8 cellular contexts compared by ENCODE assay signal in the genomic region with DNA sequence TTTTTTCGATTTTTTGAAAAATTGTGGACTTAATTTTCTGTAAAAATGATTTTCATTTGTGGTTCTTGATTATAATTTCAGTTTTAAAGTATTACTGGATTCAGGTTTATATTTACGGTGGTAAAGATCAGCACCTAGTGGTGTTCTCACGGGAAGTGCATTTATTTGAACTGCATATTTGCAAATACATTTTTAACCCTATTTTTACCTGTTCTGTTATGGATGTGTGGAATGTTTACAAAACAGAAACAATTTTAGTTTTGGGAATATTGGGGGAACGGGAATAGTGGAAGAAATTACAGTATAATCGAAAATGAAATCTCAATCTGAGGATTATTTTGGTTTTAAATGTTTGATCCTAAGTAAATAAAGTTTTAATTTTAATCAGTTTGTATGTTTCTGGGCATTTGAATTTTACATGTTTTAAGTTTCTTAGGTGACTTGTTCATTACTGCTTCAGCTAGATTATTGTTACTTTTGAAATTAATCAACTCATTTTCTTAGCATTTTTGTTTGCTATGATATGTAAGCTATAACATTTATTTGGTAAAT. TPM values are rescaled to one million over a fixed set of nuclear protein-coding genes. Genes with fewer than 3 reads are reported as not detected.
DNase-seq lines count a peak whose midpoint lies in the region; ATAC-seq, FAIRE-seq and TF ChIP-seq lines count a peak whose summit lies in the region.

No MANE protein-coding gene starts in this region.

- H3K27ac ChIP-seq in colonic mucosa (peak overlapping the region; percentile 90), mesodermal cell (ENCODE audit: low read depth, low read length, severe bottlenecking) (peak overlapping the region; percentile 98)

- FAIRE-seq in HTR-8/SVneo (lab: Jason Lieb, UNC): no peak

- H3K4me1 ChIP-seq in colonic mucosa (no peaks in the 10 kb centered on the region), mesodermal cell (ENCODE audit: control insufficient read depth, insufficient read depth, low read length, poor library complexity, severe bottlenecking) (no peaks in the 10 kb centered on the region)

- intact Hi-C loops in colonic mucosa (cut with DNase I): loop anchor here (5.0 kb wide), 1 partner anchor 109 kb away; no protein-coding TSS in a partner anchor

- TF ChIP-seq CTCF in colonic mucosa (IDR thresholded peaks at IDR 0.05): no peak

- H3K9ac ChIP-seq in colonic mucosa (ENCODE audit: low read depth in 2 of 2, low read length in 2 of 2): peak overlapping the region in 1 of 2 donors; percentile 73

- DNase-seq in NCI-H510A treated with DMSO at 0.1 percent for 48 hours (lab: John Stamatoyannopoulos, UW) (peak; percentile 76), NCI-H510A (lab: John Stamatoyannopoulos, UW) (no peak), NCI-H82 (lab: John Stamatoyannopoulos, UW) (peak; percentile 61), colonic mucosa (no peak), HTR-8/SVneo (ENCODE audit: insufficient read length, low spot score) (no peak), T-helper 9 cell (no peak)

- WGBS in mesodermal cell (ENCODE audit: insufficient coverage in 2 of 2), 2 experiments: 0% methylated on average over 2 of the region's 5 CpGs

- H3K4me3 ChIP-seq in colonic mucosa (peak overlapping the region; percentile 44), mesodermal cell (ENCODE audit: extremely low read depth, insufficient read depth, low read length, poor library complexity, severe bottlenecking) (peak overlapping the region; percentile 47)

- no peaks in the 10 kb centered on the region for H3K9me3 ChIP-seq in colonic mucosa
- H3K9me3 ChIP-seq in mesodermal cell (ENCODE audit: control insufficient read depth, low read length): peaks cover 6% of the 10 kb centered on the region

- no peaks in the 10 kb centered on the region for H3K27me3 ChIP-seq in colonic mucosa

- no peak for ATAC-seq in HG03469 (IDR thresholded peaks at IDR 0.05; ENCODE audit: unreplicated experiment)

- H3K36me3 ChIP-seq in colonic mucosa: no peaks in the 10 kb centered on the region
- peaks cover 12% of the 10 kb centered on the region for H3K36me3 ChIP-seq in mesodermal cell (ENCODE audit: control insufficient read depth, insufficient read depth, low read length)

RNA-seq across cellular contexts. Expression of a gene that starts 0.8 kb away (rescaled TPM):
- 10 to 100 TPM; 36.2 to 44.9 TPM for total RNA-seq in colonic mucosa
- polyA plus RNA-seq in mesodermal cell (2013, experiment 1 of 2): 48.0 TPM
- polyA plus RNA-seq in mesodermal cell (2013, experiment 2 of 2): 54.1 TPM

Comparison
In these comparisons a context has a peak if more than half of its experiments do, and no peak if none do; other contexts are left out.
1. DNase-seq: peak in NCI-H510A treated with DMSO at 0.1 percent for 48 hours (single experiment) and NCI-H82 (single experiment); none in NCI-H510A (single experiment), colonic mucosa (single experiment), HTR-8/SVneo (single experiment) and T-helper 9 cell (single experiment).